Comparison of ENCODE assay signal across 21 cellular contexts in genomic region chr3:126349611-126350501, GRCh38. TPM values are rescaled to one million over a fixed set of nuclear protein-coding genes. Genes with fewer than 3 reads are reported as not detected.
A peak's percentile ranks its signal among the peaks of the same experiment; 100 is the strongest.
DNase-seq lines count a peak whose midpoint lies in the region; ATAC-seq and TF ChIP-seq lines count a peak whose summit lies in the region.
"Had no signal": no experiment of that assay in that cellular context is flagged by ENCODE, and none has a peak within 500 bp of the region (broad histone marks: within the 10 kb centered on the region; RNA-seq: fewer than 3 reads in every experiment).

No MANE protein-coding gene starts in this region.

- H3K27me3 Mint-ChIP-seq in MCF 10A (ENCODE audit: insufficient read depth, unreplicated experiment), result no peaks in the 10 kb centered on the region

- H3K36me3 ChIP-seq in left ventricle myocardium inferior (peaks cover 19% of the 10 kb centered on the region), esophagus muscularis mucosa (peaks cover 58 to 94% (median 77%) of the 10 kb centered on the region in 4 donors), psoas muscle (ENCODE audit: insufficient read depth in 1 of 2, low read depth in 1 of 2) (peaks cover 0 to 53% of the 10 kb centered on the region in 2 donors), aorta (ENCODE audit: control insufficient read depth in 1 of 2, insufficient read depth in 2 of 2, low read length in 1 of 2) (peaks cover 0 to 23% of the 10 kb centered on the region in 2 donors)

- H3K9me3 ChIP-seq in left ventricle myocardium inferior (replicated peaks) (no peaks in the 10 kb centered on the region), esophagus muscularis mucosa (no peaks in the 10 kb centered on the region), psoas muscle (no peaks in the 10 kb centered on the region), aorta (ENCODE audit: control insufficient read depth, low read length) (no peaks in the 10 kb centered on the region)
- H3K9me3 ChIP-seq: thyroid gland had no signal

- TF ChIP-seq POLR2A in esophagus muscularis mucosa (IDR thresholded peaks at IDR 0.05; ENCODE audit: low read depth), result no peak

- POLR2A ChIA-PET in MCF 10A (lab: Yijun Ruan, JAX), result interaction anchor here (0.6 kb wide), 1 partner anchor 8 kb away, joined by 3 read pairs; the partner anchor contains the start of gene KLF15

- no peak overlapping the region for H3K4me3 Mint-ChIP-seq in MCF 10A (ENCODE audit: unreplicated experiment)
- H3K4me3 Mint-ChIP-seq: CD4-positive, CD25-positive, alpha-beta regulatory T cell; HFFc6; T-helper 1 cell treated with Interleukin-12 subunit alpha and Interleukin-12 subunit beta and Interleukin-4 antibody, amounts not matched to agents 30 μg/mL and 1 μg/mL, for 36 hours had no signal

- no TSS peak for BruUV-seq in MCF 10A (replicated peaks; lab: Mats Ljungman, UMichigan)

- TF ChIP-seq EP300 in esophagus muscularis mucosa (IDR thresholded peaks at IDR 0.05), result no peak

- ATAC-seq in left ventricle myocardium superior (no peak), psoas muscle (peak in 3 of 4 donors; percentile 20 to 33 (median 30)), aorta (ENCODE audit: low FRiP score) (no peak)

- no peaks in the 10 kb centered on the region for H3K36me3 Mint-ChIP-seq in MCF 10A (ENCODE audit: insufficient read depth, unreplicated experiment)
- H3K36me3 Mint-ChIP-seq: CD4-positive, CD25-positive, alpha-beta regulatory T cell had no signal

- WGBS in esophagus muscularis mucosa, result 85% methylated on average over 12 of the region's 15 CpGs
- 56 to 61% (median 58%) methylated on average over 15 of the region's 15 CpGs for WGBS in psoas muscle, 3 donors
- 68 to 74% methylated on average over 15 of the region's 15 CpGs for WGBS in aorta, 2 donors

- H3K4me1 ChIP-seq in left ventricle myocardium inferior (peaks cover 99% of the 10 kb centered on the region), esophagus muscularis mucosa (peaks cover 81 to 93% (median 92%) of the 10 kb centered on the region in 4 donors), psoas muscle (peaks cover 72% of the 10 kb centered on the region), aorta (ENCODE audit: control insufficient read depth in 1 of 2, insufficient read depth in 2 of 2, low read length in 2 of 2) (peaks cover 3% of the 10 kb centered on the region in 2 donors)

- no peaks in the 10 kb centered on the region for H3K27me3 ChIP-seq in left ventricle myocardium inferior (ENCODE audit: low read depth)
- no peaks in the 10 kb centered on the region for H3K27me3 ChIP-seq in esophagus muscularis mucosa
- H3K27me3 ChIP-seq in psoas muscle (ENCODE audit: insufficient read depth in 3 of 3, low read length in 2 of 3), result no peaks in the 10 kb centered on the region
- no peaks in the 10 kb centered on the region for H3K27me3 ChIP-seq in aorta (ENCODE audit: control insufficient read depth in 1 of 2, insufficient read depth in 2 of 2, low read length in 1 of 2)
- H3K27me3 ChIP-seq: thyroid gland had no signal

- H3K9me3 Mint-ChIP-seq in MCF 10A (ENCODE audit: unreplicated experiment), result no peaks in the 10 kb centered on the region
- H3K9me3 Mint-ChIP-seq: CD4-positive, CD25-positive, alpha-beta regulatory T cell; HFFc6; T-helper 1 cell treated with Interleukin-12 subunit alpha and Interleukin-12 subunit beta and Interleukin-4 antibody, amounts not matched to agents 30 μg/mL and 1 μg/mL, for 36 hours had no signal

- DNase-seq in left ventricle myocardium inferior (no peak), left ventricle myocardium superior (no peak), esophagus muscularis mucosa (ENCODE audit: extremely low spot score) (no peak), psoas muscle (peak in 1 of 2 donors; percentile 60), aorta (peak; percentile 31 to 51), MCF 10A (ENCODE audit: unreplicated experiment) (no peak), OCI-M2 (lab: John Stamatoyannopoulos, UW; ENCODE audit: unreplicated experiment) (no peak), NCI-H128 (lab: John Stamatoyannopoulos, UW; ENCODE audit: unreplicated experiment) (no peak)
- DNase-seq: activated CD4-positive, CD25-positive, alpha-beta regulatory T cell; anterior cingulate cortex; CD4-positive, CD25-positive, alpha-beta regulatory T cell; HFFc6; KG1; NCI-H1105; NCI-H2107; NCI-H524; SHP77 treated with DMSO at 0.1 percent for 48 hours; thyroid gland had no signal

- H3K27ac Mint-ChIP-seq in MCF 10A (ENCODE audit: low read depth, unreplicated experiment), result no peak overlapping the region
- H3K27ac Mint-ChIP-seq: CD4-positive, CD25-positive, alpha-beta regulatory T cell; HFFc6; T-helper 1 cell treated with Interleukin-12 subunit alpha and Interleukin-12 subunit beta and Interleukin-4 antibody, amounts not matched to agents 30 μg/mL and 1 μg/mL, for 36 hours had no signal

- intact Hi-C loops in left ventricle myocardium inferior (cut with micrococcal nuclease), result loop anchor here (10.0 kb wide), 1 partner anchor 85 kb away; no protein-coding TSS in a partner anchor
- intact Hi-C loops in left ventricle myocardium superior (cut with micrococcal nuclease), result no loop called here
- intact Hi-C loops in esophagus muscularis mucosa (cut with DNase I), result loop anchor here (5.0 kb wide), 1 partner anchor 43 kb away; no protein-coding TSS in a partner anchor
- intact Hi-C loops in psoas muscle (cut with DNase I), result loop anchor here in 1 of 2 donors (5.0 to 10.0 kb wide), 2 partner anchors 63 to 125 kb away; partner anchors contain the start of gene ZXDC
- intact Hi-C loops in aorta (cut with DNase I), result loop anchor here in 1 of 2 donors (5.0 kb wide), 1 partner anchor 63 kb away; no protein-coding TSS in a partner anchor
- intact Hi-C loops in MCF 10A (cut with micrococcal nuclease), result no loop called here

- no peak overlapping the region for H3K4me3 ChIP-seq in left ventricle myocardium inferior
- no peak overlapping the region for H3K4me3 ChIP-seq in esophagus muscularis mucosa
- H3K4me3 ChIP-seq in psoas muscle, result no peak overlapping the region
- no peak overlapping the region for H3K4me3 ChIP-seq in aorta (ENCODE audit: low read length in 2 of 2)
- H3K4me3 ChIP-seq: smooth muscle cell, thyroid gland had no signal

- H3K27ac ChIP-seq in left ventricle myocardium inferior (replicated peaks), result peak overlapping the region; percentile 35
- peak overlapping the region; percentile 37 to 68 (median 54) for H3K27ac ChIP-seq in esophagus muscularis mucosa (replicated peaks in 1 of 4)
- H3K27ac ChIP-seq in psoas muscle, result no peak overlapping the region
- H3K27ac ChIP-seq in aorta (ENCODE audit: low read depth in 1 of 2, low read length in 2 of 2), result no peak overlapping the region
- H3K27ac ChIP-seq: thyroid gland had no signal

- TF ChIP-seq CTCF in left ventricle myocardium inferior (IDR thresholded peaks at IDR 0.05; ENCODE audit: borderline replicate concordance) (no peak), esophagus muscularis mucosa (IDR thresholded peaks at IDR 0.05) (no peak), psoas muscle (IDR thresholded peaks at IDR 0.05) (no peak), MCF 10A (IDR thresholded peaks at IDR 0.05; ENCODE audit: unreplicated experiment) (no peak)

- CTCF ChIA-PET in MCF 10A (lab: Yijun Ruan, JAX), result interaction anchor here (0.5 to 1.3 kb wide), 3 partner anchors 49 to 216 kb away, joined by 3 to 5 read pairs (median 4); no protein-coding TSS in a partner anchor

- H3K4me1 Mint-ChIP-seq in MCF 10A (ENCODE audit: insufficient read depth, unreplicated experiment), result no peaks in the 10 kb centered on the region
- H3K4me1 Mint-ChIP-seq: CD4-positive, CD25-positive, alpha-beta regulatory T cell had no signal

RNA-seq across cellular contexts. Expression of gene KLF15, which starts 7.4 kb away (rescaled TPM):
- total RNA-seq in left ventricle myocardium inferior (44.6 TPM), left ventricle myocardium superior (28.5 TPM), esophagus muscularis mucosa (100 to 1,000 TPM in 2 of 4 donors, 10 to 100 TPM in 2; 84.3 to 208 (median 93.6) TPM), psoas muscle (10 to 100 TPM; 13.2 to 64.0 (median 33.0) TPM), aorta (10 to 100 TPM in 1 of 2 donors, 1 to 10 TPM in 1; 8.5 to 39.9 TPM), MCF 10A (2022) (5.3 and 8.3 TPM in 2 replicates)
- polyA plus RNA-seq in psoas muscle (10 to 100 TPM; 13.4 to 77.6 (median 44.0) TPM), aorta (10 to 100 TPM; 23.7 to 43.9 TPM)
- total RNA-seq: CD4-positive, CD25-positive, alpha-beta regulatory T cell; smooth muscle cell had no signal
- polyA plus RNA-seq: CD4-positive, CD25-positive, alpha-beta regulatory T cell; smooth muscle cell had no signal

RNA-seq across cellular contexts. Expression of gene CFAP100, which starts 44.9 kb away (rescaled TPM):
- total RNA-seq in left ventricle myocardium inferior (not detected), left ventricle myocardium superior (not detected), esophagus muscularis mucosa (not detected), psoas muscle (not detected), aorta (not detected), MCF 10A (2022) (not detected in 2 replicates)
- polyA plus RNA-seq in psoas muscle (not detected), aorta (not detected)
- total RNA-seq: CD4-positive, CD25-positive, alpha-beta regulatory T cell; HFFc6; omental fat pad; smooth muscle cell; thyroid gland had no signal
- polyA plus RNA-seq: CD4-positive, CD25-positive, alpha-beta regulatory T cell; smooth muscle cell had no signal

Comparison
In these comparisons a context has a peak if more than half of its experiments do, and no peak if none do; other contexts are left out.
1. intact Hi-C loops: an anchor here in left ventricle myocardium inferior (10.0 kb wide) and esophagus muscularis mucosa (5.0 kb wide); none called in left ventricle myocardium superior and MCF 10A.
2. DNase-seq: peak in aorta (2 of 2); none in left ventricle myocardium inferior (single experiment), left ventricle myocardium superior (single experiment), esophagus muscularis mucosa (single experiment), MCF 10A (single experiment), OCI-M2 (single experiment) and NCI-H128 (single experiment).
3. H3K27ac ChIP-seq: peak in left ventricle myocardium inferior (single experiment) and esophagus muscularis mucosa (4 of 4); none in psoas muscle (single experiment) and aorta (0 of 2).
4. ATAC-seq: peak in psoas muscle (3 of 4); none in left ventricle myocardium superior (single experiment) and aorta (single experiment).